ENCODE assay signal across 16 cellular contexts in the genomic region with DNA sequence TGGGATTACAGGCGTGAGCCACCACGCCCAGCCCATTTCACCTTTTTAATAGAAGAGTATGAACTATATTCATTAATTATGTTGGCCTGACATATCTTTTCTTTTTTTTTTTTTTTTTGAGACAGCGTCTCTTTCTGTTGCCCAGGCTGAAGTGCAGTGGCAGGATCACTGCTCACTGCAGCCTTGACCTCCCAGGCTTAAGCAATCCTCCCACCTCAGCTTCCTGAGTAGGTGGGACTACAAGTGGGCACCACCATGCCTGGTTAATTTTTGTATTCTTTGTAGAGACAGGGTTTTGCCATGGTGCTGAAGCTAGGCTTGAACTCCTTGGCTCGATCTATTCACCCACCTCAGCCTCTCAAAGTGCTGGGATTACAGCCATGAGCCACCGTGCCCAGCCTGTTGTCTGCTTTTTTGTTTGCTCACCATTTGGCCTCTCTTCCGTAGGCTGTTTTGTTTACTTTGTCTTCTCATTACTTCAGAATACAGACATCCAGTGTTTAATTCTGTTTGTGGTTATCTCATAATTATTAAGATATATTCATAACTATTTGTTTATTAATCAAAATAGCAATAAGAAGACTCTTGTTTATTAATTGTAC. TPM values are rescaled to one million over a fixed set of nuclear protein-coding genes. Genes with fewer than 3 reads are reported as not detected.
DNase-seq lines count a peak whose midpoint lies in the region; ATAC-seq and TF ChIP-seq lines count a peak whose summit lies in the region.
"Had no signal": no experiment of that assay in that cellular context is flagged by ENCODE, and none has a peak within 500 bp of the region (broad histone marks: within the 10 kb centered on the region; RNA-seq: fewer than 3 reads in every experiment).

No MANE protein-coding gene starts in this region.

- no peak for TF ChIP-seq POLR2A in right lobe of liver (IDR thresholded peaks at IDR 0.05)

- H3K36me3 Mint-ChIP-seq in activated T-helper 2 cell treated with anti-CD3 and anti-CD28 coated beads, Interferon-gamma antibody, Interleukin-2, Interleukin-4, amounts not matched to agents 10 μg/mL and 5 μg/mL and 100 μg/mL, durations not matched to agents 14 hours and 24 hours and 36 hours (ENCODE audit: low read depth), result no peaks in the 10 kb centered on the region

- H3K9me3 Mint-ChIP-seq in activated T-helper 2 cell treated with anti-CD3 and anti-CD28 coated beads, Interferon-gamma antibody, Interleukin-2, Interleukin-4, amounts not matched to agents 10 μg/mL and 5 μg/mL and 100 μg/mL, durations not matched to agents 14 hours and 24 hours and 36 hours, result peaks cover 5% of the 10 kb centered on the region

- H3K27ac Mint-ChIP-seq in activated T-helper 2 cell treated with anti-CD3 and anti-CD28 coated beads, Interferon-gamma antibody, Interleukin-2, Interleukin-4, amounts not matched to agents 10 μg/mL and 5 μg/mL and 100 μg/mL, durations not matched to agents 14 hours and 24 hours and 36 hours, result no peak overlapping the region

- H3K4me3 ChIP-seq in right lobe of liver, result peak overlapping the region in 1 of 3 donors; percentile 15
- H3K4me3 ChIP-seq: BLaER1, GM23248 had no signal

- no peaks in the 10 kb centered on the region for H3K4me1 Mint-ChIP-seq in activated T-helper 2 cell treated with anti-CD3 and anti-CD28 coated beads, Interferon-gamma antibody, Interleukin-2, Interleukin-4, amounts not matched to agents 10 μg/mL and 5 μg/mL and 100 μg/mL, durations not matched to agents 14 hours and 24 hours and 36 hours (ENCODE audit: low read depth)

- no peaks in the 10 kb centered on the region for H3K27me3 Mint-ChIP-seq in activated T-helper 2 cell treated with anti-CD3 and anti-CD28 coated beads, Interferon-gamma antibody, Interleukin-2, Interleukin-4, amounts not matched to agents 10 μg/mL and 5 μg/mL and 100 μg/mL, durations not matched to agents 14 hours and 24 hours and 36 hours (ENCODE audit: low read depth)

- WGBS in right lobe of liver (ENCODE audit: insufficient coverage, low coverage, low lambda C conversion rate, missing lambda C conversion rate), result 34% methylated on average over 6 of the region's 6 CpGs

- peaks cover 0 to 9% (median 0%) of the 10 kb centered on the region in 4 donors for H3K4me1 ChIP-seq in right lobe of liver
- H3K4me1 ChIP-seq: BLaER1 had no signal

- no peak overlapping the region for H3K27ac ChIP-seq in right lobe of liver
- H3K27ac ChIP-seq: 22Rv1, BLaER1, GM23248 had no signal

- no peak overlapping the region for H3K4me3 Mint-ChIP-seq in activated T-helper 2 cell treated with anti-CD3 and anti-CD28 coated beads, Interferon-gamma antibody, Interleukin-2, Interleukin-4, amounts not matched to agents 10 μg/mL and 5 μg/mL and 100 μg/mL, durations not matched to agents 14 hours and 24 hours and 36 hours (ENCODE audit: low read depth)

- no peak for TF ChIP-seq CTCF in right lobe of liver (IDR thresholded peaks at IDR 0.05)

- H3K27me3 ChIP-seq in right lobe of liver, result no peaks in the 10 kb centered on the region
- H3K27me3 ChIP-seq: BLaER1 had no signal

- H3K9me3 ChIP-seq in right lobe of liver, result no peaks in the 10 kb centered on the region
- H3K9me3 ChIP-seq: BLaER1 had no signal

- intact Hi-C loops in right lobe of liver (cut with DNase I), result no loop called here
- intact Hi-C loops in activated T-helper 2 cell treated with anti-CD3 and anti-CD28 coated beads, Interferon-gamma antibody, Interleukin-2, Interleukin-4, amounts not matched to agents 10 μg/mL and 5 μg/mL and 100 μg/mL, durations not matched to agents 14 hours and 24 hours and 36 hours (cut with micrococcal nuclease), result no loop called here

- ATAC-seq in right lobe of liver, result peak; percentile 79 to 95 (median 93)
- ATAC-seq: HCT116 had no signal

- H3K36me3 ChIP-seq in right lobe of liver, result no peaks in the 10 kb centered on the region
- H3K36me3 ChIP-seq: BLaER1 had no signal

- DNase-seq in DMS153 (lab: John Stamatoyannopoulos, UW) (peak; percentile 6), DMS153 treated with DMSO at 0.1 percent for 48 hours (lab: John Stamatoyannopoulos, UW; ENCODE audit: unreplicated experiment) (no peak), NCI-H748 (lab: John Stamatoyannopoulos, UW; ENCODE audit: unreplicated experiment) (peak; percentile 14), NCI-H748 treated with DMSO at 0.1 percent for 48 hours (lab: John Stamatoyannopoulos, UW) (no peak), NCI-H2196 treated with DMSO at 0.1 percent for 48 hours (lab: John Stamatoyannopoulos, UW; ENCODE audit: unreplicated experiment) (peak; percentile 39), right lobe of liver (peak in 1 of 3 donors; percentile 28), occipital lobe (lab: John Stamatoyannopoulos, UW) (no peak)
- no peak for DNase-seq in activated T-helper 2 cell treated with anti-CD3 and anti-CD28 coated beads, Interferon-gamma antibody, Interleukin-2, Interleukin-4, amounts not matched to agents 10 μg/mL and 5 μg/mL and 100 μg/mL, durations not matched to agents 14 hours and 24 hours and 36 hours (ENCODE audit: low spot score)
- DNase-seq: AML-193, DND-41, GDM1, GM23248, IMR-90 had no signal

RNA-seq across cellular contexts. Expression of gene CDH2, which starts 16.3 kb away (rescaled TPM):
- total RNA-seq in right lobe of liver (10 to 100 TPM; 32.3 to 46.8 (median 35.8) TPM), occipital lobe (200 TPM)
- total RNA-seq in activated T-helper 2 cell treated with anti-CD3 and anti-CD28 coated beads, Interferon-gamma antibody, Interleukin-2, Interleukin-4, amounts not matched to agents 10 μg/mL and 5 μg/mL and 100 μg/mL, durations not matched to agents 14 hours and 24 hours and 36 hours, result 0.07 TPM in 1 of 2 replicates, not detected in the other

Comparison
In these comparisons a context has a peak if more than half of its experiments do, and no peak if none do; other contexts are left out.
1. DNase-seq: peak in DMS153 (single experiment), NCI-H748 (single experiment) and NCI-H2196 treated with DMSO at 0.1 percent for 48 hours (single experiment); none in DMS153 treated with DMSO at 0.1 percent for 48 hours (single experiment), NCI-H748 treated with DMSO at 0.1 percent for 48 hours (single experiment), occipital lobe (single experiment) and activated T-helper 2 cell treated with anti-CD3 and anti-CD28 coated beads, Interferon-gamma antibody, Interleukin-2, Interleukin-4, amounts not matched to agents 10 μg/mL and 5 μg/mL and 100 μg/mL, durations not matched to agents 14 hours and 24 hours and 36 hours (single experiment).
2. RNA of gene CDH2, which starts 16.3 kb away (total RNA-seq): 200 TPM in occipital lobe (single experiment) and 32.3 to 46.8 TPM in right lobe of liver; 0.07 TPM in activated T-helper 2 cell treated with anti-CD3 and anti-CD28 coated beads, Interferon-gamma antibody, Interleukin-2, Interleukin-4, amounts not matched to agents 10 μg/mL and 5 μg/mL and 100 μg/mL, durations not matched to agents 14 hours and 24 hours and 36 hours; every median in the first group is over 10 times any median in the second.